In genomic region chr13:24727731-24728601, GRCh38 we compare ENCODE assay signal across 9 cellular contexts. TPM values are rescaled to one million over a fixed set of nuclear protein-coding genes. Genes with fewer than 3 reads are reported as not detected.
DNase-seq lines count a peak whose midpoint lies in the region; ATAC-seq lines count a peak whose summit lies in the region.
"Had no signal": no experiment of that assay in that cellular context is flagged by ENCODE, and none has a peak within 500 bp of the region (broad histone marks: within the 10 kb centered on the region; RNA-seq: fewer than 3 reads in every experiment).

No MANE protein-coding gene starts in this region.

- H3K27me3 Mint-ChIP-seq in T-helper 17 cell = peaks cover 40% of the 10 kb centered on the region

- H3K4me1 Mint-ChIP-seq in T-helper 17 cell = peaks cover 5% of the 10 kb centered on the region

- DNase-seq in NK-92 treated with Interleukin-12 subunit alpha and Interleukin-12 subunit beta, amount 100 ng/mL, for 24 hours (lab: John Stamatoyannopoulos, UW) = peak; percentile 40
- DNase-seq in NK-92 (lab: John Stamatoyannopoulos, UW; ENCODE audit: unreplicated experiment) = no peak
- peak; percentile 65 for DNase-seq in NCI-H146 (lab: John Stamatoyannopoulos, UW)
- peak; percentile 44 to 54 (median 49) for DNase-seq in T-helper 17 cell
- DNase-seq in astrocyte of the hippocampus (ENCODE audit: low read depth, low spot score) = peak; percentile 85
- peak in 31 of 51 donors; percentile 8 to 61 (median 31) for DNase-seq in hypothalamus (lab: John Stamatoyannopoulos, UW)
- DNase-seq in stimulated activated CD4-positive, alpha-beta T cell treated with anti-CD3 and anti-CD28 coated beads, Interleukin-12 subunit alpha, Interleukin-12 subunit beta, amount 100 ng/mL, for 48 hours (ENCODE audit: low read depth in 2 of 3, low spot score in 1 of 3) = peak; percentile 38 to 55 (median 51)

- H3K9me3 ChIP-seq in T-helper 17 cell (ENCODE audit: control insufficient read depth, low read length, poor library complexity, severe bottlenecking) = no peaks in the 10 kb centered on the region

- peak overlapping the region; percentile 6 for H3K27ac Mint-ChIP-seq in T-helper 17 cell

- ATAC-seq in HG02840 (IDR thresholded peaks at IDR 0.05; ENCODE audit: low FRiP score, unreplicated experiment) = peak; percentile 72
- peak; percentile 100 for ATAC-seq in T-helper 17 cell

- H3K4me3 Mint-ChIP-seq in T-helper 17 cell = no peak overlapping the region

- H3K36me3 Mint-ChIP-seq in T-helper 17 cell (ENCODE audit: low read depth) = peaks cover 3% of the 10 kb centered on the region

RNA-seq across cellular contexts. Expression of gene RNF17, which starts 36.0 kb away (rescaled TPM):
- 1 to 10 TPM in 1 of 2 donors, under 1 TPM in 1; 0.50 to 1.1 TPM for total RNA-seq in T-helper 17 cell
- total RNA-seq: urinary bladder had no signal

RNA-seq across cellular contexts. Expression of gene ATP12A, which starts 47.8 kb away (rescaled TPM):
- total RNA-seq in T-helper 17 cell = not detected
